1 cellular context compared by ENCODE assay signal in genomic region chr1:67584938-67585337, GRCh38.
TF ChIP-seq lines count a peak whose summit lies in the region.

No MANE protein-coding gene starts in this region.

TF ChIP-seq in IMR-90, 13 proteins besides CTCF, POLR2A, EP300 and RAD21:
- TF ChIP-seq ELK1 (IDR thresholded peaks at IDR 0.05; ENCODE audit: borderline replicate concordance, low read depth, low read length), result no peak
- TF ChIP-seq FOS (IDR thresholded peaks at IDR 0.05; ENCODE audit: low read depth, low read length), result no peak
- no peak for TF ChIP-seq SMC3 (IDR thresholded peaks at IDR 0.05; ENCODE audit: low read depth, low read length)
- no peak for TF ChIP-seq BHLHE40 (IDR thresholded peaks at IDR 0.05; ENCODE audit: low read depth, low read length)
- TF ChIP-seq USF2 (IDR thresholded peaks at IDR 0.05; ENCODE audit: low read depth, low read length), result no peak
- TF ChIP-seq CHD1 (IDR thresholded peaks at IDR 0.05; ENCODE audit: low read depth, low read length), result no peak
